In the genomic region with DNA sequence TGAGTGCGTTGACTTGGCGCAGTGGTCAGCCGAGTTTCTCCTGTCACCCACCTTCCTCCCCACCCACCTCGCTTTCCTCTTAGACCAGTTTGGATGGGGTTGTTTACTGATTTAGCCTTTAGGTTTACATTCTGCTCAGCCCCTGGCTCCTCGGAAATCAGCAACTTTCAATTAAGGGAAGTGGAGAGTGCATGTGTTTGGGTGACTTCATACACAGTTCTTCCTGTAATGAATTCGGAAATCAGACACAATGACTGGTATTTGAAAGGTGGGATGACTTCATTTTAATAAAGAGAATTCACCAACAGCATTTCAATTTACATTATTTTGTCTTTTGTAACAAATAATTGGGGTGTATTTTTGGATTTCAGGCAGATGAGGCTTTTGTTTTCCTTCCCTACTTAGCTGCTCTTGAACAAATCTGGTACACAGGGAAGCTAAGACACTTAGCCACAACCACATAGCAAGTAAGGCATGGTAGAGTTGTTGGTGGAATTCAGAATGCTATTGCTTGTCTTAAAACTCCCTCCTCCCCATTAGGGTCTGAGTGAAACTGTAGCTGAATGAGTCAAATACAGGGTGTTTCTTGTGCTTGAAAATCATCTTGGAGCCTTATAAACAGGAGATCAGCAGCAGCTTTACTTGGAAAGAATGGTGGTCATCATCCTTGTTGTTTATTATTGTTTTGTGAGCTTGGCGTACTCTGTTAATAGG, we compare ENCODE assay signal across 8 cellular contexts. TPM values are rescaled to one million over a fixed set of nuclear protein-coding genes. Genes with fewer than 3 reads are reported as not detected.
DNase-seq lines count a peak whose midpoint lies in the region; ATAC-seq and TF ChIP-seq lines count a peak whose summit lies in the region.

No MANE protein-coding gene starts in this region.

- H3K36me3 ChIP-seq in endodermal cell (ENCODE audit: control insufficient read depth, insufficient read depth, low read length) (peaks cover 11% of the 10 kb centered on the region), muscle layer of colon (ENCODE audit: insufficient read depth, low read length) (no peaks in the 10 kb centered on the region)

- ATAC-seq in HG03175 (IDR thresholded peaks at IDR 0.05; ENCODE audit: unreplicated experiment), result no peak

- peaks cover 2% of the 10 kb centered on the region for H3K36me3 Mint-ChIP-seq in endodermal cell (ENCODE audit: low read depth)

- H3K9ac ChIP-seq in endodermal cell (ENCODE audit: extremely low read depth, low read length, poor library complexity, severe bottlenecking) (peak overlapping the region; percentile 74), muscle layer of colon (ENCODE audit: low read length) (peak overlapping the region; percentile 88)

- peak; percentile 47 for DNase-seq in EL
- no peak for DNase-seq in HFF-Myc (ENCODE audit: extremely low read depth, low read depth)
- peak; percentile 34 for DNase-seq in SKM-1 treated with dmso at 0.1 percent for 144 hours (lab: John Stamatoyannopoulos, UW; ENCODE audit: unreplicated experiment)
- no peak for DNase-seq in endodermal cell
- no peak for DNase-seq in stimulated activated CD4-positive, alpha-beta T cell treated with anti-CD3 and anti-CD28 coated beads, Interleukin-15, amount 100 ng/mL, for 24 hours
- no peak for DNase-seq in DMS153 (lab: John Stamatoyannopoulos, UW)

- H3K9me3 ChIP-seq in endodermal cell (ENCODE audit: control insufficient read depth, low read length) (no peaks in the 10 kb centered on the region), muscle layer of colon (ENCODE audit: low read length) (no peaks in the 10 kb centered on the region)

- H3K4me1 Mint-ChIP-seq in endodermal cell, result peaks cover 31% of the 10 kb centered on the region

- TF ChIP-seq CTCF in HFF-Myc (IDR thresholded peaks at IDR 0.05; ENCODE audit: low read depth, low read length, missing control alignments) (no peak), endodermal cell (conservative IDR thresholded peaks at IDR 0.05) (no peak)

- H3K4me3 ChIP-seq in HFF-Myc (replicated peaks; ENCODE audit: low read depth, low read length) (peak overlapping the region; percentile 99), endodermal cell (ENCODE audit: low read length) (peak overlapping the region; percentile 98), muscle layer of colon (ENCODE audit: low read depth in 1 of 2, low read length in 2 of 2) (peak overlapping the region; percentile 84 to 91)

- H3K4me3 Mint-ChIP-seq in endodermal cell, result peak overlapping the region; percentile 83

- peak overlapping the region; percentile 87 for H3K27ac Mint-ChIP-seq in endodermal cell

- H3K4me1 ChIP-seq in endodermal cell (ENCODE audit: control insufficient read depth, insufficient read depth, low read length) (peaks cover 10% of the 10 kb centered on the region), muscle layer of colon (ENCODE audit: insufficient read depth, low read length) (peaks cover 11% of the 10 kb centered on the region)

- H3K27me3 ChIP-seq in endodermal cell (ENCODE audit: control insufficient read depth, insufficient read depth, low read length, poor library complexity, severe bottlenecking) (no peaks in the 10 kb centered on the region), muscle layer of colon (ENCODE audit: control insufficient read depth in 1 of 2, insufficient read depth in 2 of 2, low read length in 2 of 2) (no peaks in the 10 kb centered on the region)

- no peaks in the 10 kb centered on the region for H3K27me3 Mint-ChIP-seq in endodermal cell (ENCODE audit: insufficient read depth)

- H3K9me3 Mint-ChIP-seq in endodermal cell, result no peaks in the 10 kb centered on the region

- WGBS in endodermal cell (ENCODE audit: insufficient coverage in 1 of 2, insufficient read length in 1 of 2), 2 experiments, result 0 to 15% methylated on average over 1 to 6 of the region's 7 CpGs

- peak overlapping the region; percentile 54 for H3K27ac ChIP-seq in endodermal cell (ENCODE audit: low read depth, low read length)
- peak overlapping the region; percentile 94 for H3K27ac ChIP-seq in muscle layer of colon (ENCODE audit: low read depth, low read length)

RNA-seq across cellular contexts. Expression of a gene that starts 0.9 kb away (rescaled TPM):
- 10 to 100 TPM; 19.5 to 23.3 TPM for total RNA-seq in endodermal cell
- polyA plus RNA-seq in endodermal cell (2013, experiment 1 of 2), result 30.7 TPM
- polyA plus RNA-seq in endodermal cell (2013, experiment 2 of 2), result 31.6 TPM

RNA-seq across cellular contexts. Expression of a gene that starts 48.1 kb away (rescaled TPM):
- total RNA-seq in endodermal cell, result 10 to 100 TPM; 13.0 to 14.7 TPM
- polyA plus RNA-seq in endodermal cell (2013, experiment 1 of 2), result 11.1 TPM
- polyA plus RNA-seq in endodermal cell (2013, experiment 2 of 2), result 10.6 TPM

RNA-seq across cellular contexts. Expression of a gene that starts 56.7 kb away (rescaled TPM):
- 10 to 100 TPM; 45.0 to 48.1 TPM for total RNA-seq in endodermal cell
- 49.6 TPM for polyA plus RNA-seq in endodermal cell (2013, experiment 1 of 2)
- 49.6 TPM for polyA plus RNA-seq in endodermal cell (2013, experiment 2 of 2)

Comparison
In these comparisons a context has a peak if more than half of its experiments do, and no peak if none do; other contexts are left out.
1. DNase-seq: peak in EL (single experiment) and SKM-1 treated with dmso at 0.1 percent for 144 hours (single experiment); none in HFF-Myc (single experiment), endodermal cell (single experiment), stimulated activated CD4-positive, alpha-beta T cell treated with anti-CD3 and anti-CD28 coated beads, Interleukin-15, amount 100 ng/mL, for 24 hours (single experiment) and DMS153 (single experiment).
2. Peak in every context shown above with its lines, with median percentiles within 50 percentile points of each other: H3K4me3 ChIP-seq.